1 cellular context compared by ENCODE assay signal in the genomic region with DNA sequence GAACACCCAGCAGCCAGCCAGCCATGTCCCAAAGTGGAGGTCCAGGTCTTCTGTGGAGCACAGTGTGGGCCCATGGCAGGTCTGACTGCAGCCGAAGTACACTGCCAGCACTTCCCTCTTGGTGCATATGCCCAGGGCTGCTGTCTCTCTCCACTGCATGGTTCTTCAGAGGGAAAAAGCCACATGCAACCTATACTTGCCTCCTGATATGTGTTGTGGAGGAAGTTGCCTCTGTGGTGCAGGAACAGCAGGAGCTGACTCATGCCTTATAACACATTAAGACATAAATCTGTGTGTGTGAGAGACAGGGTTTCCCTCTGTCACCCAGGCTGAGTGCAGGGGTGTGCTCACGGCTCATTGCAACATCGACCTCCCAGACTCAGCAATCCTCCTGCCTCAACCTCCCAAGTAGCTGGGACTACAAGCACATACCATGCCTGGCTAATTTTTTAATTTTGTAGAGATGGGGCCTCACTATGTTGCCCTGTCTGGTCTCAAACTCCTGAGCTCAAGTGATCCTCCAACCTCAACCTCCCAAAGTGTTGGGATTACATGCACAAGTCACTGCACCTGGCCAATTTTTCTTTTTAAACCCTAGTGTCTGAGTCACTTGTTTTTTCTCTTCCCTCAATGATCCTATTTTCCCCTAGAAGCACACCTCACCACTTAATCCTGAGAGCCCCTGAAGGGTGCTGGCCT.
TF ChIP-seq lines count a peak whose summit lies in the region.

No MANE protein-coding gene starts in this region.

TF ChIP-seq in GM23338, 12 proteins besides CTCF, POLR2A, EP300 and RAD21:
- TF ChIP-seq, protein P1, sequence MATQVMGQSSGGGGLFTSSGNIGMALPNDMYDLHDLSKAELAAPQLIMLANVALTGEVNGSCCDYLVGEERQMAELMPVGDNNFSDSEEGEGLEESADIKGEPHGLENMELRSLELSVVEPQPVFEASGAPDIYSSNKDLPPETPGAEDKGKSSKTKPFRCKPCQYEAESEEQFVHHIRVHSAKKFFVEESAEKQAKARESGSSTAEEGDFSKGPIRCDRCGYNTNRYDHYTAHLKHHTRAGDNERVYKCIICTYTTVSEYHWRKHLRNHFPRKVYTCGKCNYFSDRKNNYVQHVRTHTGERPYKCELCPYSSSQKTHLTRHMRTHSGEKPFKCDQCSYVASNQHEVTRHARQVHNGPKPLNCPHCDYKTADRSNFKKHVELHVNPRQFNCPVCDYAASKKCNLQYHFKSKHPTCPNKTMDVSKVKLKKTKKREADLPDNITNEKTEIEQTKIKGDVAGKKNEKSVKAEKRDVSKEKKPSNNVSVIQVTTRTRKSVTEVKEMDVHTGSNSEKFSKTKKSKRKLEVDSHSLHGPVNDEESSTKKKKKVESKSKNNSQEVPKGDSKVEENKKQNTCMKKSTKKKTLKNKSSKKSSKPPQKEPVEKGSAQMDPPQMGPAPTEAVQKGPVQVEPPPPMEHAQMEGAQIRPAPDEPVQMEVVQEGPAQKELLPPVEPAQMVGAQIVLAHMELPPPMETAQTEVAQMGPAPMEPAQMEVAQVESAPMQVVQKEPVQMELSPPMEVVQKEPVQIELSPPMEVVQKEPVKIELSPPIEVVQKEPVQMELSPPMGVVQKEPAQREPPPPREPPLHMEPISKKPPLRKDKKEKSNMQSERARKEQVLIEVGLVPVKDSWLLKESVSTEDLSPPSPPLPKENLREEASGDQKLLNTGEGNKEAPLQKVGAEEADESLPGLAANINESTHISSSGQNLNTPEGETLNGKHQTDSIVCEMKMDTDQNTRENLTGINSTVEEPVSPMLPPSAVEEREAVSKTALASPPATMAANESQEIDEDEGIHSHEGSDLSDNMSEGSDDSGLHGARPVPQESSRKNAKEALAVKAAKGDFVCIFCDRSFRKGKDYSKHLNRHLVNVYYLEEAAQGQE (IDR thresholded peaks at IDR 0.05; ENCODE audit: unreplicated experiment): no peak
- TF ChIP-seq ZNF114 (CRISPR knock-in tag; IDR thresholded peaks at IDR 0.05) (no peak), EZH2 (IDR thresholded peaks at IDR 0.05; ENCODE audit: low read depth, unreplicated experiment) (no peak), NANOG (IDR thresholded peaks at IDR 0.05; ENCODE audit: borderline replicate concordance) (no peak)
- TF ChIP-seq, protein P2, sequence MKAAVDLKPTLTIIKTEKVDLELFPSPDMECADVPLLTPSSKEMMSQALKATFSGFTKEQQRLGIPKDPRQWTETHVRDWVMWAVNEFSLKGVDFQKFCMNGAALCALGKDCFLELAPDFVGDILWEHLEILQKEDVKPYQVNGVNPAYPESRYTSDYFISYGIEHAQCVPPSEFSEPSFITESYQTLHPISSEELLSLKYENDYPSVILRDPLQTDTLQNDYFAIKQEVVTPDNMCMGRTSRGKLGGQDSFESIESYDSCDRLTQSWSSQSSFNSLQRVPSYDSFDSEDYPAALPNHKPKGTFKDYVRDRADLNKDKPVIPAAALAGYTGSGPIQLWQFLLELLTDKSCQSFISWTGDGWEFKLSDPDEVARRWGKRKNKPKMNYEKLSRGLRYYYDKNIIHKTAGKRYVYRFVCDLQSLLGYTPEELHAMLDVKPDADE (IDR thresholded peaks at IDR 0.05): no peak
TF ChIP-seq in GM23338: peak in this region for 0.
